9 cellular contexts compared by ENCODE assay signal in genomic region chr11:67429038-67429668, GRCh38. TPM values are rescaled to one million over a fixed set of nuclear protein-coding genes. Genes with fewer than 3 reads are reported as not detected.
DNase-seq lines count a peak whose midpoint lies in the region; ATAC-seq, FAIRE-seq and TF ChIP-seq lines count a peak whose summit lies in the region.
"Had no signal": no experiment of that assay in that cellular context is flagged by ENCODE, and none has a peak within 500 bp of the region (broad histone marks: within the 10 kb centered on the region; RNA-seq: fewer than 3 reads in every experiment).

No MANE protein-coding gene starts in this region.

- no peak for FAIRE-seq in GM19239 (lab: Jason Lieb, UNC)

- peaks cover 24% of the 10 kb centered on the region for H3K36me3 ChIP-seq in BJ (ENCODE audit: control insufficient read depth, insufficient read depth, low read length)
- H3K36me3 ChIP-seq in MG63 = peaks cover 37% of the 10 kb centered on the region
- peaks cover 6% of the 10 kb centered on the region for H3K36me3 ChIP-seq in effector memory CD4-positive, alpha-beta T cell (ENCODE audit: control insufficient read depth, insufficient read depth, low read length)

- TF ChIP-seq CTCF in BJ (IDR thresholded peaks at IDR 0.05; ENCODE audit: insufficient read depth, low read depth, low read length) = no peak
- no peak for TF ChIP-seq CTCF in nephron (IDR thresholded peaks at IDR 0.05; ENCODE audit: unreplicated experiment in 3 of 3)

- H3K27me3 Mint-ChIP-seq in nephron (ENCODE audit: low read depth) = no peaks in the 10 kb centered on the region

- H3K4me1 Mint-ChIP-seq in nephron = peaks cover 7% of the 10 kb centered on the region

- no peak for ATAC-seq in HG03521 (IDR thresholded peaks at IDR 0.05; ENCODE audit: unreplicated experiment)
- no peak for ATAC-seq in left lobe of liver

- H3K27ac Mint-ChIP-seq in nephron = peak overlapping the region in 2 of 3 experiments; percentile 82 to 98

- no peak for DNase-seq in BJ (ENCODE audit: low read depth)
- no peak for DNase-seq in MG63
- DNase-seq in effector memory CD4-positive, alpha-beta T cell = no peak
- DNase-seq in globus pallidus (ENCODE audit: low spot score) = no peak
- DNase-seq in left lobe of liver (ENCODE audit: low spot score) = no peak
- no peak for DNase-seq in GM19239 (ENCODE audit: insufficient read length, low spot score)

- POLR2A ChIA-PET in BJ (lab: Charles Lee) = no interaction called here

- peak overlapping the region; percentile 98 for H3K4me3 ChIP-seq in BJ (ENCODE audit: low read depth, low read length)
- H3K4me3 ChIP-seq in MG63 = peak overlapping the region; percentile 88
- peak overlapping the region; percentile 82 for H3K4me3 ChIP-seq in effector memory CD4-positive, alpha-beta T cell (ENCODE audit: insufficient read depth, low read depth, low read length, poor library complexity, severe bottlenecking)

- peak overlapping the region; percentile 90 to 96 (median 95) for H3K4me3 Mint-ChIP-seq in nephron

- no peaks in the 10 kb centered on the region for H3K9me3 Mint-ChIP-seq in nephron

- CTCF ChIA-PET in BJ (lab: Yijun Ruan, JAX) = interaction anchor here (0.6 to 1.0 kb wide), 3 partner anchors 23 to 166 kb away, joined by 3 to 4 read pairs (median 3); no protein-coding TSS in a partner anchor

- no peaks in the 10 kb centered on the region for H3K9me3 ChIP-seq in MG63
- no peaks in the 10 kb centered on the region for H3K9me3 ChIP-seq in effector memory CD4-positive, alpha-beta T cell (ENCODE audit: control insufficient read depth, low read length)

- H3K36me3 Mint-ChIP-seq in nephron (ENCODE audit: low read depth) = peaks cover 11% of the 10 kb centered on the region

- peaks cover 29% of the 10 kb centered on the region for H3K4me1 ChIP-seq in effector memory CD4-positive, alpha-beta T cell (ENCODE audit: control insufficient read depth, insufficient read depth, low read length, poor library complexity, severe bottlenecking)

- H3K27me3 ChIP-seq in BJ (ENCODE audit: control insufficient read depth, insufficient read depth, low read length) (no peaks in the 10 kb centered on the region), MG63 (no peaks in the 10 kb centered on the region)
- no peaks in the 10 kb centered on the region for H3K27me3 ChIP-seq in effector memory CD4-positive, alpha-beta T cell (replicated peaks; ENCODE audit: control insufficient read depth, insufficient read depth, low read length, poor library complexity, severe bottlenecking)

- H3K27ac ChIP-seq in effector memory CD4-positive, alpha-beta T cell (ENCODE audit: insufficient read depth, low read length, poor library complexity, severe bottlenecking) = peak overlapping the region; percentile 89

RNA-seq across cellular contexts. Expression of gene RPS6KB2, which starts 0.9 kb away (rescaled TPM):
- 42.9 and 59.9 TPM in 2 replicates for polyA plus RNA-seq in BJ (2011; rRNA removed)
- 34.4 and 53.7 TPM in 2 replicates for polyA minus RNA-seq in BJ (2011; rRNA and poly(A)+ RNA removed)
- 77.9 and 121 TPM in 2 replicates for total RNA-seq in MG63 (2014; rRNA removed; shearing (Covaris generic); ENCODE audit: low replicate concordance)
- total RNA-seq in left lobe of liver = 31.5 TPM

RNA-seq across cellular contexts. Expression of gene PTPRCAP, which starts 8.3 kb away (rescaled TPM):
- polyA plus RNA-seq in BJ (2011; rRNA removed) = 0.27 and 0.43 TPM in 2 replicates
- not detected in 2 replicates for polyA minus RNA-seq in BJ (2011; rRNA and poly(A)+ RNA removed)
- total RNA-seq in MG63 (2014; rRNA removed; shearing (Covaris generic); ENCODE audit: low replicate concordance) = not detected in 2 replicates
- total RNA-seq in left lobe of liver = 2.2 TPM

RNA-seq across cellular contexts. Expression of gene CARNS1, which starts 13.7 kb away (rescaled TPM):
- polyA plus RNA-seq in BJ (2011; rRNA removed) = 0.07 and 0.12 TPM in 2 replicates
- 0.10 TPM in 1 of 2 replicates, not detected in the other for polyA minus RNA-seq in BJ (2011; rRNA and poly(A)+ RNA removed)
- total RNA-seq in MG63 (2014; rRNA removed; shearing (Covaris generic); ENCODE audit: low replicate concordance) = not detected in 2 replicates
- total RNA-seq in left lobe of liver = 0.28 TPM

RNA-seq across cellular contexts. Expression of gene CORO1B, which starts 14.1 kb away (rescaled TPM):
- polyA plus RNA-seq in BJ (2011; rRNA removed) = 86.5 and 158 TPM in 2 replicates
- polyA minus RNA-seq in BJ (2011; rRNA and poly(A)+ RNA removed) = 88.9 and 122 TPM in 2 replicates
- total RNA-seq in MG63 (2014; rRNA removed; shearing (Covaris generic); ENCODE audit: low replicate concordance) = 58.3 and 96.9 TPM in 2 replicates
- 44.1 TPM for total RNA-seq in left lobe of liver

RNA-seq across cellular contexts. Expression of gene GPR152, which starts 23.4 kb away (rescaled TPM):
- polyA plus RNA-seq in BJ (2011; rRNA removed) = not detected in 2 replicates
- not detected in 2 replicates for polyA minus RNA-seq in BJ (2011; rRNA and poly(A)+ RNA removed)
- total RNA-seq in MG63 (2014; rRNA removed; shearing (Covaris generic); ENCODE audit: low replicate concordance) = not detected in 2 replicates
- not detected for total RNA-seq in left lobe of liver
- total RNA-seq: T-helper 1 cell treated with Interleukin-12 subunit alpha and Interleukin-12 subunit beta and Interleukin-4 antibody, amounts not matched to agents 30 ng/mL and 1 ng/mL, for 36 hours had no signal
